Comparison of ENCODE assay signal across 7 cellular contexts in the genomic region with DNA sequence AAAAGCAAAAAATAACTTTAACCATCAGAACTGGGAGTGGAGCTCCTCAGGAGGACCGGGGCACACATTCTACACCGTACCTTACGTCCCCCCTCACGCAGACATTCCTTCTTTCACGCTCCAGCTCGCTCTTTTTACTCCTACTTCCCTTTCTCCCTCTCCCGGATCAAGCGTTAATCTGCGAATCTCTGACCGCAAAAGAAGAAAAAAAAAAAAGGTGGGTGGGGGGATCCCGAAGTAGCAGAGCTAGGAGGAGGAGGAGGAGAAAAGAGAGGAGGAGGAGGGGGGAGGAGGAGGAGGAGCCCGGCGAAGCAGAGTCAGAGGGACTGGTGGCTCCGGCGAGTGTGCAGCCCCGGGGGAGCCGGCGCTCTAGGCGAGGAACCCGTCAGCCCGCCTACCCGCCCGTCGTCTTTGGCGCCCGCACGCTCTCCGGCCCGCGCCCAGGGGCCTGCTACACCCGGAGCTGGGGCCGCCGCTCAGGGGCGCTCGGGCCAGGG. TPM values are rescaled to one million over a fixed set of nuclear protein-coding genes. Genes with fewer than 3 reads are reported as not detected.
DNase-seq lines count a peak whose midpoint lies in the region; ATAC-seq and TF ChIP-seq lines count a peak whose summit lies in the region.

A gene (plus strand): TSS at position 320 of the 497 bp plus-strand sequence.

- peaks cover 9% of the 10 kb centered on the region for H3K4me1 Mint-ChIP-seq in osteocyte (ENCODE audit: unreplicated experiment)

- H3K4me3 ChIP-seq in HFF-Myc (replicated peaks; ENCODE audit: low read depth, low read length) = peak within 1 kb of the TSS; percentile 56
- H3K4me3 ChIP-seq in fibroblast of the aortic adventitia (ENCODE audit: low read depth, low read length) = peak within 1 kb of the TSS; percentile 35

- ATAC-seq in HG02610 (IDR thresholded peaks at IDR 0.05; ENCODE audit: unreplicated experiment) = no peak
- no peak for ATAC-seq in HG03354 (IDR thresholded peaks at IDR 0.05; ENCODE audit: poor library complexity, severe bottlenecking, unreplicated experiment)
- no peak for ATAC-seq in GM21528 (IDR thresholded peaks at IDR 0.05; ENCODE audit: low FRiP score, unreplicated experiment)

- H3K4me3 Mint-ChIP-seq in osteocyte (ENCODE audit: unreplicated experiment) = peak within 1 kb of the TSS; percentile 75

- TF ChIP-seq CTCF in HFF-Myc (IDR thresholded peaks at IDR 0.05; ENCODE audit: low read depth, low read length, missing control alignments) (no peak), fibroblast of the aortic adventitia (IDR thresholded peaks at IDR 0.05; ENCODE audit: insufficient read depth, low read length) (no peak), osteocyte (IDR thresholded peaks at IDR 0.05) (no peak)

- H3K27ac Mint-ChIP-seq in osteocyte (ENCODE audit: unreplicated experiment) = no peak within 1 kb of the TSS

- H3K27me3 Mint-ChIP-seq in osteocyte (ENCODE audit: unreplicated experiment) = no peaks in the 10 kb centered on the region

- DNase-seq in HFF-Myc (ENCODE audit: extremely low read depth, low read depth) (no peak), fibroblast of the aortic adventitia (ENCODE audit: low read depth) (no peak), osteocyte (ENCODE audit: extremely low spot score, unreplicated experiment) (no peak)
- peak; percentile 26 for DNase-seq in activated CD4-positive, alpha-beta T cell treated with anti-CD3 and anti-CD28 coated beads for 48 hours

- H3K9me3 Mint-ChIP-seq in osteocyte (ENCODE audit: unreplicated experiment) = no peaks in the 10 kb centered on the region

- H3K36me3 Mint-ChIP-seq in osteocyte (ENCODE audit: unreplicated experiment) = no peaks in the 10 kb centered on the region

RNA-seq across cellular contexts. Expression of the gene that starts here (rescaled TPM):
- 3.9 and 6.8 TPM in 2 replicates for total RNA-seq in fibroblast of the aortic adventitia (ENCODE audit: low replicate concordance)
- 7.3 and 7.6 TPM in 2 replicates for total RNA-seq in osteocyte
